In the genomic region with DNA sequence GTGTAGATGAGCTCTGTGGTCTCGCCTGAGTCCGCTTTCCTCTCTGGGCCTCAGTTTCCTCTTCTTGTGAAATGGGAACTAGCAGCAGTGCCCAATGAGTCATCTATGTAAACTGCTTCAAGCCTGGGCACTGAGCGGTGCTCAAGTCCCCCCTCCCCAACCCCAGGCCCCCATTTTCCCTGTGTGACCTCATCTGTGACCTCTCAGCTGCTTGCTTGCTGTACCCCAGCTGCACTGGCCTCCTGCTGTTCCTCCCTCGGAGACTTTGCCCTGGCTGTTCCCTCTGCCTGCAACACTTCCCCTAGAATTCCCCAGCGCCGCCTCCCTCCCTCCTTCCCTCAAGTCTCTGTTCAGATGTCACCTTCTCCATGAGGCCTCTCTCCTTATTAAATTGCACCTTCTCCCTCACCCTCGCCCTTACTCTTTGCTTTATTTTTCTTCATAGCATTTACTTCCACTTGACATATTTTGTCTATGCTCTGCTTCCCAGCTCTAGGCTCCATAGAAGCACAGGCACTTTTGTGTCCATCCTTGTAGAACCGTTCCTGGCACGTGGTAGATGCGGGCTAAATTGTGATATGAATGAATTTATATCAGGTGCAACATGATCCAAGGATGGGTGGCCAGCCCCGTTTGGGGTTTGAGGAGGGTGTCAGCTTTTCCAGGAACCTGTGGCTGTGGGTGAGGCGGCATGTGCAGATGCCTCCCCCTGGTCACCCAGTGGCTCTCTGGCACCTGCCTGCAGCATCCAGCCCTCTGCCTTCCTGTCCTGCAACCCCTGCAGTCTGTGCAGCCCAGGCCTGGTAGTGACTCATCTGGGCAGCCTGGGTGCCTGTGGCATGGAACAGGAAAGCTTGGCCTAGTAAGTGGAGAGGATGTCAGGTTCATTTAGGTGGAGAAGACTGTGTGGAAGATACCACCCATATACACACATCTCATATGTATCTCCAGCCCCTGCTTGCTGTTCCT, we compare ENCODE assay signal across 1 cellular context.
A peak's percentile ranks its signal among the peaks of the same experiment; 100 is the strongest.
TF ChIP-seq lines count a peak whose summit lies in the region.

No MANE protein-coding gene starts in this region.

TF ChIP-seq in A549, 52 proteins besides CTCF, POLR2A, EP300 and RAD21 (continued from another document):
- TF ChIP-seq, protein P1, sequence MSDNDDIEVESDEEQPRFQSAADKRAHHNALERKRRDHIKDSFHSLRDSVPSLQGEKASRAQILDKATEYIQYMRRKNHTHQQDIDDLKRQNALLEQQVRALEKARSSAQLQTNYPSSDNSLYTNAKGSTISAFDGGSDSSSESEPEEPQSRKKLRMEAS (IDR thresholded peaks at IDR 0.05): peak; percentile 94
- TF ChIP-seq FOSB (CRISPR knock-in tag; IDR thresholded peaks at IDR 0.05) (peak; percentile 57; the same call in 1 of the 2 replicates), NPAS2 (CRISPR knock-in tag; IDR thresholded peaks at IDR 0.05; ENCODE audit: borderline replicate concordance) (no peak), JUN (IDR thresholded peaks at IDR 0.05) (no peak; a peak in 1 of 5 replicates), HEYL (CRISPR knock-in tag; IDR thresholded peaks at IDR 0.05) (no peak), RNF2 (IDR thresholded peaks at IDR 0.05; ENCODE audit: borderline replicate concordance, low read depth) (no peak), MAFK (IDR thresholded peaks at IDR 0.05; ENCODE audit: partially characterized antibody) (no peak), BHLHE40 (IDR thresholded peaks at IDR 0.05; ENCODE audit: low read depth, low read length) (0 out of 2 replicates have a peak, but pooled peaks have one; percentile 16), POLR2AphosphoS2 (conservative IDR thresholded peaks at IDR 0.05; ENCODE audit: low read length) (peak; percentile 69; the same call in 1 of the 2 replicates), GATA3 (IDR thresholded peaks at IDR 0.05; ENCODE audit: borderline replicate concordance) (no peak; the same call in 1 of the 2 replicates), ESRRA (IDR thresholded peaks at IDR 0.05; ENCODE audit: borderline replicate concordance, low read length) (no peak), HOXB5 (CRISPR knock-in tag; IDR thresholded peaks at IDR 0.05) (0 out of 2 replicates have a peak, but pooled peaks have one; percentile 18), RFX5 (IDR thresholded peaks at IDR 0.05) (no peak), HDAC2 (IDR thresholded peaks at IDR 0.05) (no peak), SREBF2 (IDR thresholded peaks at IDR 0.05) (no peak), FOXS1 (CRISPR knock-in tag; IDR thresholded peaks at IDR 0.05) (no peak), NR3C1 (IDR thresholded peaks at IDR 0.05) (no peak), RARB (CRISPR knock-in tag; IDR thresholded peaks at IDR 0.05) (no peak), TP53 (CRISPR knock-in tag; IDR thresholded peaks at IDR 0.05) (no peak), FOSL2 (IDR thresholded peaks at IDR 0.05) (peak; percentile 45; the same call in 1 of the 2 replicates), FOSL2 (CRISPR knock-in tag; IDR thresholded peaks at IDR 0.05) (peak; percentile 86), CBX8 (IDR thresholded peaks at IDR 0.05) (no peak), CHD2 (IDR thresholded peaks at IDR 0.05; ENCODE audit: low read length, partially characterized antibody) (no peak), CEBPB (IDR thresholded peaks at IDR 0.05) (peak in 1 of 2 experiments; percentile 15; a peak in 1 of 4 replicates), KDM5A (IDR thresholded peaks at IDR 0.05) (no peak), HOXA7 (CRISPR knock-in tag; IDR thresholded peaks at IDR 0.05) (peak; percentile 77; the same call in 1 of the 2 replicates), EHF (CRISPR knock-in tag; IDR thresholded peaks at IDR 0.05) (0 out of 2 replicates have a peak, but pooled peaks have one; percentile 50), KDM1A (IDR thresholded peaks at IDR 0.05; ENCODE audit: low read depth) (no peak), NFE2L2 (conservative IDR thresholded peaks at IDR 0.05; ENCODE audit: low read length) (no peak), PHF8 (IDR thresholded peaks at IDR 0.05; ENCODE audit: borderline replicate concordance, low read depth) (no peak), TFCP2L1 (CRISPR knock-in tag; IDR thresholded peaks at IDR 0.05) (no peak), MYC (IDR thresholded peaks at IDR 0.05; ENCODE audit: borderline replicate concordance, low read length) (peak; percentile 77; the same call in 1 of the 2 replicates), JUNB (IDR thresholded peaks at IDR 0.05) (peak; percentile 10; the same call in 1 of the 2 replicates), CBX2 (IDR thresholded peaks at IDR 0.05; ENCODE audit: borderline replicate concordance, low read depth) (no peak)
- TF ChIP-seq, protein P2, sequence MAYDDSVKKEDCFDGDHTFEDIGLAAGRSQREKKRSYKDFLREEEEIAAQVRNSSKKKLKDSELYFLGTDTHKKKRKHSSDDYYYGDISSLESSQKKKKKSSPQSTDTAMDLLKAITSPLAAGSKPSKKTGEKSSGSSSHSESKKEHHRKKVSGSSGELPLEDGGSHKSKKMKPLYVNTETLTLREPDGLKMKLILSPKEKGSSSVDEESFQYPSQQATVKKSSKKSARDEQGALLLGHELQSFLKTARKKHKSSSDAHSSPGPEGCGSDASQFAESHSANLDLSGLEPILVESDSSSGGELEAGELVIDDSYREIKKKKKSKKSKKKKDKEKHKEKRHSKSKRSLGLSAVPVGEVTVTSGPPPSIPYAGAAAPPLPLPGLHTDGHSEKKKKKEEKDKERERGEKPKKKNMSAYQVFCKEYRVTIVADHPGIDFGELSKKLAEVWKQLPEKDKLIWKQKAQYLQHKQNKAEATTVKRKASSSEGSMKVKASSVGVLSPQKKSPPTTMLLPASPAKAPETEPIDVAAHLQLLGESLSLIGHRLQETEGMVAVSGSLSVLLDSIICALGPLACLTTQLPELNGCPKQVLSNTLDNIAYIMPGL (CRISPR knock-in tag; IDR thresholded peaks at IDR 0.05; ENCODE audit: borderline replicate concordance): no peak
- TF ChIP-seq, protein P3, sequence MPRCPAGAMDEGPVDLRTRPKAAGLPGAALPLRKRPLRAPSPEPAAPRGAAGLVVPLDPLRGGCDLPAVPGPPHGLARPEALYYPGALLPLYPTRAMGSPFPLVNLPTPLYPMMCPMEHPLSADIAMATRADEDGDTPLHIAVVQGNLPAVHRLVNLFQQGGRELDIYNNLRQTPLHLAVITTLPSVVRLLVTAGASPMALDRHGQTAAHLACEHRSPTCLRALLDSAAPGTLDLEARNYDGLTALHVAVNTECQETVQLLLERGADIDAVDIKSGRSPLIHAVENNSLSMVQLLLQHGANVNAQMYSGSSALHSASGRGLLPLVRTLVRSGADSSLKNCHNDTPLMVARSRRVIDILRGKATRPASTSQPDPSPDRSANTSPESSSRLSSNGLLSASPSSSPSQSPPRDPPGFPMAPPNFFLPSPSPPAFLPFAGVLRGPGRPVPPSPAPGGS (IDR thresholded peaks at IDR 0.05): no peak
- TF ChIP-seq, protein P4, sequence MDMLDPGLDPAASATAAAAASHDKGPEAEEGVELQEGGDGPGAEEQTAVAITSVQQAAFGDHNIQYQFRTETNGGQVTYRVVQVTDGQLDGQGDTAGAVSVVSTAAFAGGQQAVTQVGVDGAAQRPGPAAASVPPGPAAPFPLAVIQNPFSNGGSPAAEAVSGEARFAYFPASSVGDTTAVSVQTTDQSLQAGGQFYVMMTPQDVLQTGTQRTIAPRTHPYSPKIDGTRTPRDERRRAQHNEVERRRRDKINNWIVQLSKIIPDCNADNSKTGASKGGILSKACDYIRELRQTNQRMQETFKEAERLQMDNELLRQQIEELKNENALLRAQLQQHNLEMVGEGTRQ (IDR thresholded peaks at IDR 0.05): no peak
- TF ChIP-seq, protein P5, sequence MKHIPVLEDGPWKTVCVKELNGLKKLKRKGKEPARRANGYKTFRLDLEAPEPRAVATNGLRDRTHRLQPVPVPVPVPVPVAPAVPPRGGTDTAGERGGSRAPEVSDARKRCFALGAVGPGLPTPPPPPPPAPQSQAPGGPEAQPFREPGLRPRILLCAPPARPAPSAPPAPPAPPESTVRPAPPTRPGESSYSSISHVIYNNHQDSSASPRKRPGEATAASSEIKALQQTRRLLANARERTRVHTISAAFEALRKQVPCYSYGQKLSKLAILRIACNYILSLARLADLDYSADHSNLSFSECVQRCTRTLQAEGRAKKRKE (CRISPR knock-in tag; IDR thresholded peaks at IDR 0.05; ENCODE audit: low read depth): peak; percentile 41
- TF ChIP-seq, protein P6, sequence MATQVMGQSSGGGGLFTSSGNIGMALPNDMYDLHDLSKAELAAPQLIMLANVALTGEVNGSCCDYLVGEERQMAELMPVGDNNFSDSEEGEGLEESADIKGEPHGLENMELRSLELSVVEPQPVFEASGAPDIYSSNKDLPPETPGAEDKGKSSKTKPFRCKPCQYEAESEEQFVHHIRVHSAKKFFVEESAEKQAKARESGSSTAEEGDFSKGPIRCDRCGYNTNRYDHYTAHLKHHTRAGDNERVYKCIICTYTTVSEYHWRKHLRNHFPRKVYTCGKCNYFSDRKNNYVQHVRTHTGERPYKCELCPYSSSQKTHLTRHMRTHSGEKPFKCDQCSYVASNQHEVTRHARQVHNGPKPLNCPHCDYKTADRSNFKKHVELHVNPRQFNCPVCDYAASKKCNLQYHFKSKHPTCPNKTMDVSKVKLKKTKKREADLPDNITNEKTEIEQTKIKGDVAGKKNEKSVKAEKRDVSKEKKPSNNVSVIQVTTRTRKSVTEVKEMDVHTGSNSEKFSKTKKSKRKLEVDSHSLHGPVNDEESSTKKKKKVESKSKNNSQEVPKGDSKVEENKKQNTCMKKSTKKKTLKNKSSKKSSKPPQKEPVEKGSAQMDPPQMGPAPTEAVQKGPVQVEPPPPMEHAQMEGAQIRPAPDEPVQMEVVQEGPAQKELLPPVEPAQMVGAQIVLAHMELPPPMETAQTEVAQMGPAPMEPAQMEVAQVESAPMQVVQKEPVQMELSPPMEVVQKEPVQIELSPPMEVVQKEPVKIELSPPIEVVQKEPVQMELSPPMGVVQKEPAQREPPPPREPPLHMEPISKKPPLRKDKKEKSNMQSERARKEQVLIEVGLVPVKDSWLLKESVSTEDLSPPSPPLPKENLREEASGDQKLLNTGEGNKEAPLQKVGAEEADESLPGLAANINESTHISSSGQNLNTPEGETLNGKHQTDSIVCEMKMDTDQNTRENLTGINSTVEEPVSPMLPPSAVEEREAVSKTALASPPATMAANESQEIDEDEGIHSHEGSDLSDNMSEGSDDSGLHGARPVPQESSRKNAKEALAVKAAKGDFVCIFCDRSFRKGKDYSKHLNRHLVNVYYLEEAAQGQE (IDR thresholded peaks at IDR 0.05): no peak
- TF ChIP-seq, protein P7, sequence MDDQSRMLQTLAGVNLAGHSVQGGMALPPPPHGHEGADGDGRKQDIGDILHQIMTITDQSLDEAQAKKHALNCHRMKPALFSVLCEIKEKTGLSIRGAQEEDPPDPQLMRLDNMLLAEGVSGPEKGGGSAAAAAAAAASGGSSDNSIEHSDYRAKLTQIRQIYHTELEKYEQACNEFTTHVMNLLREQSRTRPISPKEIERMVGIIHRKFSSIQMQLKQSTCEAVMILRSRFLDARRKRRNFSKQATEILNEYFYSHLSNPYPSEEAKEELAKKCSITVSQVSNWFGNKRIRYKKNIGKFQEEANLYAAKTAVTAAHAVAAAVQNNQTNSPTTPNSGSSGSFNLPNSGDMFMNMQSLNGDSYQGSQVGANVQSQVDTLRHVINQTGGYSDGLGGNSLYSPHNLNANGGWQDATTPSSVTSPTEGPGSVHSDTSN (IDR thresholded peaks at IDR 0.05): no peak
- TF ChIP-seq, protein P8, sequence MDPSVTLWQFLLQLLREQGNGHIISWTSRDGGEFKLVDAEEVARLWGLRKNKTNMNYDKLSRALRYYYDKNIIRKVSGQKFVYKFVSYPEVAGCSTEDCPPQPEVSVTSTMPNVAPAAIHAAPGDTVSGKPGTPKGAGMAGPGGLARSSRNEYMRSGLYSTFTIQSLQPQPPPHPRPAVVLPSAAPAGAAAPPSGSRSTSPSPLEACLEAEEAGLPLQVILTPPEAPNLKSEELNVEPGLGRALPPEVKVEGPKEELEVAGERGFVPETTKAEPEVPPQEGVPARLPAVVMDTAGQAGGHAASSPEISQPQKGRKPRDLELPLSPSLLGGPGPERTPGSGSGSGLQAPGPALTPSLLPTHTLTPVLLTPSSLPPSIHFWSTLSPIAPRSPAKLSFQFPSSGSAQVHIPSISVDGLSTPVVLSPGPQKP (IDR thresholded peaks at IDR 0.05; ENCODE audit: low read depth, low read length): no peak
